In genomic region chr3:133475245-133476010, GRCh38 we compare ENCODE assay signal across 9 cellular contexts.
A peak's percentile ranks its signal among the peaks of the same experiment; 100 is the strongest.
DNase-seq lines count a peak whose midpoint lies in the region; ATAC-seq and TF ChIP-seq lines count a peak whose summit lies in the region.
"Had no signal": no experiment of that assay in that cellular context is flagged by ENCODE, and none has a peak within 500 bp of the region (broad histone marks: within the 10 kb centered on the region; RNA-seq: fewer than 3 reads in every experiment).

No MANE protein-coding gene starts in this region.

- peak; percentile 90 for DNase-seq in GM12864 (ENCODE audit: low read depth)
- no peak for DNase-seq in upper lobe of left lung
- DNase-seq in CD14-positive monocyte (ENCODE audit: low spot score) = no peak
- no peak for DNase-seq in HCEC 1CT
- no peak for DNase-seq in chondrocyte (ENCODE audit: low spot score)

- peak overlapping the region in 4 of 5 experiments; percentile 89 to 94 (median 91) for H3K27ac Mint-ChIP-seq in brain
- no peak overlapping the region for H3K27ac Mint-ChIP-seq in CD14-positive monocyte
- H3K27ac Mint-ChIP-seq in chondrocyte (ENCODE audit: unreplicated experiment) = no peak overlapping the region

- peaks cover 14 to 20% (median 16%) of the 10 kb centered on the region in 4 donors for H3K4me1 ChIP-seq in upper lobe of left lung

- H3K9me3 ChIP-seq in upper lobe of left lung = no peaks in the 10 kb centered on the region

- no peaks in the 10 kb centered on the region for H3K27me3 ChIP-seq in upper lobe of left lung

- no peak for TF ChIP-seq EP300 in upper lobe of left lung (IDR thresholded peaks at IDR 0.05)

- H3K36me3 Mint-ChIP-seq in brain (no peaks in the 10 kb centered on the region), CD14-positive monocyte (no peaks in the 10 kb centered on the region), chondrocyte (ENCODE audit: low read depth) (no peaks in the 10 kb centered on the region)

- H3K27me3 Mint-ChIP-seq in brain (no peaks in the 10 kb centered on the region), CD14-positive monocyte (ENCODE audit: low read depth in 3 of 3) (peaks cover 0 to 2% (median 0%) of the 10 kb centered on the region in 3 donors), chondrocyte (ENCODE audit: low read depth) (no peaks in the 10 kb centered on the region)

- H3K9me3 Mint-ChIP-seq in brain = peaks cover 0 to 5% (median 0%) of the 10 kb centered on the region in 5 experiments
- peaks cover 0 to 2% (median 0%) of the 10 kb centered on the region in 7 donors for H3K9me3 Mint-ChIP-seq in CD14-positive monocyte
- H3K9me3 Mint-ChIP-seq in chondrocyte (ENCODE audit: low read depth) = no peaks in the 10 kb centered on the region

- H3K4me3 Mint-ChIP-seq in brain = peak overlapping the region in 4 of 5 experiments; percentile 4 to 57 (median 36)
- H3K4me3 Mint-ChIP-seq in CD14-positive monocyte = no peak overlapping the region
- H3K4me3 Mint-ChIP-seq in chondrocyte (ENCODE audit: unreplicated experiment) = no peak overlapping the region

- H3K4me3 ChIP-seq in GM12864 (ENCODE audit: low read depth, low read length) = peak overlapping the region; percentile 20; the same call in 1 of the 2 replicates
- no peak overlapping the region for H3K4me3 ChIP-seq in upper lobe of left lung
- H3K4me3 ChIP-seq: K562 had no signal

- ATAC-seq in GM19463 (IDR thresholded peaks at IDR 0.05; ENCODE audit: unreplicated experiment) (peak; percentile 77), HG03460 (IDR thresholded peaks at IDR 0.05; ENCODE audit: unreplicated experiment) (peak; percentile 75), upper lobe of left lung (ENCODE audit: low FRiP score in 2 of 2) (no peak)
- ATAC-seq: K562 had no signal

- no peak for TF ChIP-seq POLR2A in upper lobe of left lung (IDR thresholded peaks at IDR 0.05)

- no peaks in the 10 kb centered on the region for H3K36me3 ChIP-seq in upper lobe of left lung

- H3K4me1 Mint-ChIP-seq in brain (peaks cover 66% of the 10 kb centered on the region), CD14-positive monocyte (peaks cover 11% of the 10 kb centered on the region), chondrocyte (ENCODE audit: low read depth) (peaks cover 6% of the 10 kb centered on the region)

- TF ChIP-seq CTCF in GM12864 (IDR thresholded peaks at IDR 0.05; ENCODE audit: low read depth, low read length, missing control alignments) = no peak
- no peak for TF ChIP-seq CTCF in brain (conservative IDR thresholded peaks at IDR 0.05)
- no peak for TF ChIP-seq CTCF in upper lobe of left lung (IDR thresholded peaks at IDR 0.05)
- TF ChIP-seq CTCF in CD14-positive monocyte (IDR thresholded peaks at IDR 0.05) = no peak
- TF ChIP-seq CTCF in chondrocyte (IDR thresholded peaks at IDR 0.05) = no peak

- H3K27ac ChIP-seq in upper lobe of left lung = peak overlapping the region in 3 of 4 donors; percentile 15 to 71 (median 36)

- 66 to 91% methylated on average over 4 to 5 of the region's 5 CpGs for WGBS in upper lobe of left lung, 2 donors

- intact Hi-C loops in CD14-positive monocyte (cut with micrococcal nuclease) = no loop called here

Comparison
In these comparisons a context has a peak if more than half of its experiments do, and no peak if none do; other contexts are left out.
1. ATAC-seq: peak in GM19463 (single experiment) and HG03460 (single experiment); none in upper lobe of left lung (0 of 2).
2. H3K27ac Mint-ChIP-seq: peak in brain (4 of 5); none in CD14-positive monocyte (0 of 7) and chondrocyte (single experiment).
3. H3K4me3 Mint-ChIP-seq: peak in brain (4 of 5); none in CD14-positive monocyte (0 of 2) and chondrocyte (single experiment).